In genomic region chr5:102767864-102768263, GRCh38 we compare ENCODE assay signal across 23 cellular contexts. TPM values are rescaled to one million over a fixed set of nuclear protein-coding genes. Genes with fewer than 3 reads are reported as not detected.
DNase-seq lines count a peak whose midpoint lies in the region; ATAC-seq, FAIRE-seq and TF ChIP-seq lines count a peak whose summit lies in the region.
"Had no signal": no experiment of that assay in that cellular context is flagged by ENCODE, and none has a peak within 500 bp of the region (broad histone marks: within the 10 kb centered on the region; RNA-seq: fewer than 3 reads in every experiment).

No MANE protein-coding gene starts in this region.

- H3K27ac Mint-ChIP-seq in natural killer cell treated with Interleukin-12 subunit alpha and Interleukin-12 subunit beta and Interleukin-15 and Interleukin-18, amount 100 ng/mL, for 72 hours: peak overlapping the region in 1 of 2 donors; percentile 48
- H3K27ac Mint-ChIP-seq in natural killer cell: no peak overlapping the region
- H3K27ac Mint-ChIP-seq in stimulated activated naive CD8-positive, alpha-beta T cell treated with anti-CD3 and anti-CD28 coated beads, Interleukin-15, Interleukin-2, amounts not matched to agents 100 ng/mL and 50 ng/mL, for 24 hours: peak overlapping the region; percentile 91
- H3K27ac Mint-ChIP-seq: CD4-positive, alpha-beta memory T cell had no signal

- peaks cover 6% of the 10 kb centered on the region for H3K9me3 Mint-ChIP-seq in natural killer cell treated with Interleukin-12 subunit alpha and Interleukin-12 subunit beta and Interleukin-15 and Interleukin-18, amount 100 ng/mL, for 72 hours
- H3K9me3 Mint-ChIP-seq in natural killer cell: no peaks in the 10 kb centered on the region
- no peaks in the 10 kb centered on the region for H3K9me3 Mint-ChIP-seq in stimulated activated naive CD8-positive, alpha-beta T cell treated with anti-CD3 and anti-CD28 coated beads, Interleukin-15, Interleukin-2, amounts not matched to agents 100 ng/mL and 50 ng/mL, for 24 hours
- H3K9me3 Mint-ChIP-seq: CD4-positive, alpha-beta memory T cell had no signal

- no peak for FAIRE-seq in urothelium cell line (lab: Jason Lieb, UNC)
- FAIRE-seq: H1 had no signal

- intact Hi-C loops in natural killer cell (cut with micrococcal nuclease): no loop called here

- peak; percentile 91 to 95 for ATAC-seq in activated CD4-positive, CD25-positive, alpha-beta regulatory T cell treated with anti-CD3 and anti-CD28 coated beads, Interleukin-2, amount 50 U/mL, for 24 hours
- peak; percentile 52 to 87 for ATAC-seq in natural killer cell treated with Interleukin-12 subunit alpha and Interleukin-12 subunit beta and Interleukin-15 and Interleukin-18, amount 100 ng/mL, for 72 hours
- ATAC-seq in natural killer cell: no peak
- ATAC-seq in HG03469 (IDR thresholded peaks at IDR 0.05; ENCODE audit: unreplicated experiment): peak; percentile 47
- ATAC-seq in HG03457 (IDR thresholded peaks at IDR 0.05; ENCODE audit: unreplicated experiment): no peak
- ATAC-seq: SK-N-SH treated with all-trans-retinoic acid at 6 μM for 48 hours had no signal

- no peak for DNase-seq in activated CD4-positive, CD25-positive, alpha-beta regulatory T cell treated with anti-CD3 and anti-CD28 coated beads, Interleukin-2, amount 50 U/mL, for 72 hours
- no peak for DNase-seq in natural killer cell treated with Interleukin-12 subunit alpha and Interleukin-12 subunit beta and Interleukin-15 and Interleukin-18, amount 100 ng/mL, for 72 hours (ENCODE audit: low spot score)
- DNase-seq in natural killer cell (no peak), urothelium cell line (ENCODE audit: low spot score) (no peak)
- DNase-seq: 8988T; AML-193; amniotic stem cell; CD4-positive, alpha-beta memory T cell; DMS153; head of caudate nucleus; mammary epithelial cell; NCI-H1048; NCI-H2029; NCI-H226; NCI-H774; substantia nigra; upper lobe of left lung had no signal

- peak overlapping the region; percentile 43 for H3K4me3 Mint-ChIP-seq in natural killer cell treated with Interleukin-12 subunit alpha and Interleukin-12 subunit beta and Interleukin-15 and Interleukin-18, amount 100 ng/mL, for 72 hours
- no peak overlapping the region for H3K4me3 Mint-ChIP-seq in natural killer cell
- H3K4me3 Mint-ChIP-seq in stimulated activated naive CD8-positive, alpha-beta T cell treated with anti-CD3 and anti-CD28 coated beads, Interleukin-15, Interleukin-2, amounts not matched to agents 100 ng/mL and 50 ng/mL, for 24 hours: peak overlapping the region; percentile 65
- H3K4me3 Mint-ChIP-seq: CD4-positive, alpha-beta memory T cell had no signal

- H3K36me3 Mint-ChIP-seq in natural killer cell treated with Interleukin-12 subunit alpha and Interleukin-12 subunit beta and Interleukin-15 and Interleukin-18, amount 100 ng/mL, for 72 hours: no peaks in the 10 kb centered on the region
- H3K36me3 Mint-ChIP-seq in natural killer cell: no peaks in the 10 kb centered on the region
- H3K36me3 Mint-ChIP-seq in stimulated activated naive CD8-positive, alpha-beta T cell treated with anti-CD3 and anti-CD28 coated beads, Interleukin-15, Interleukin-2, amounts not matched to agents 100 ng/mL and 50 ng/mL, for 24 hours (ENCODE audit: low read depth): peaks cover 26% of the 10 kb centered on the region
- H3K36me3 Mint-ChIP-seq: CD4-positive, alpha-beta memory T cell had no signal

- H3K27me3 Mint-ChIP-seq in natural killer cell treated with Interleukin-12 subunit alpha and Interleukin-12 subunit beta and Interleukin-15 and Interleukin-18, amount 100 ng/mL, for 72 hours: no peaks in the 10 kb centered on the region
- H3K27me3 Mint-ChIP-seq in natural killer cell (ENCODE audit: low read depth in 2 of 2): no peaks in the 10 kb centered on the region
- no peaks in the 10 kb centered on the region for H3K27me3 Mint-ChIP-seq in stimulated activated naive CD8-positive, alpha-beta T cell treated with anti-CD3 and anti-CD28 coated beads, Interleukin-15, Interleukin-2, amounts not matched to agents 100 ng/mL and 50 ng/mL, for 24 hours
- H3K27me3 Mint-ChIP-seq: CD4-positive, alpha-beta memory T cell had no signal

- peaks cover 42 to 52% of the 10 kb centered on the region in 2 donors for H3K4me1 Mint-ChIP-seq in natural killer cell treated with Interleukin-12 subunit alpha and Interleukin-12 subunit beta and Interleukin-15 and Interleukin-18, amount 100 ng/mL, for 72 hours (ENCODE audit: low read depth in 2 of 2)
- peaks cover 50 to 52% of the 10 kb centered on the region in 2 donors for H3K4me1 Mint-ChIP-seq in natural killer cell
- peaks cover 51% of the 10 kb centered on the region for H3K4me1 Mint-ChIP-seq in stimulated activated naive CD8-positive, alpha-beta T cell treated with anti-CD3 and anti-CD28 coated beads, Interleukin-15, Interleukin-2, amounts not matched to agents 100 ng/mL and 50 ng/mL, for 24 hours (ENCODE audit: low read depth)

- TF ChIP-seq CTCF in natural killer cell (IDR thresholded peaks at IDR 0.05): no peak

RNA-seq across cellular contexts. Expression of gene PAM, which starts 12.8 kb away (rescaled TPM):
- 100 to 1,000 TPM in 1 of 2 donors, 10 to 100 TPM in 1; 86.3 to 124 TPM for total RNA-seq in natural killer cell treated with Interleukin-12 subunit alpha and Interleukin-12 subunit beta and Interleukin-15 and Interleukin-18, amount 100 ng/mL, for 72 hours
- total RNA-seq in natural killer cell: 10 to 100 TPM; 67.6 to 79.9 (median 75.3) TPM

Comparison
In these comparisons a context has a peak if more than half of its experiments do, and no peak if none do; other contexts are left out.
1. ATAC-seq: peak in activated CD4-positive, CD25-positive, alpha-beta regulatory T cell treated with anti-CD3 and anti-CD28 coated beads, Interleukin-2, amount 50 U/mL, for 24 hours (2 of 2), natural killer cell treated with Interleukin-12 subunit alpha and Interleukin-12 subunit beta and Interleukin-15 and Interleukin-18, amount 100 ng/mL, for 72 hours (2 of 2) and HG03469 (single experiment); none in natural killer cell (0 of 3) and HG03457 (single experiment).